In genomic region chr7:121279822-121280221, GRCh38 we compare ENCODE assay signal across 2 cellular contexts.
TF ChIP-seq lines count a peak whose summit lies in the region.

No MANE protein-coding gene starts in this region.

TF ChIP-seq in IMR-90, 13 proteins besides CTCF, POLR2A, EP300 and RAD21:
- TF ChIP-seq SMC3 (IDR thresholded peaks at IDR 0.05; ENCODE audit: low read depth, low read length) (no peak), MXI1 (IDR thresholded peaks at IDR 0.05; ENCODE audit: borderline replicate concordance, low read depth, low read length) (no peak), RCOR1 (IDR thresholded peaks at IDR 0.05; ENCODE audit: insufficient replicate concordance, low read length) (no peak)
TF ChIP-seq in IMR-90: peak in this region for 0.

TF ChIP-seq in K562, 482 proteins besides CTCF, POLR2A, EP300 and RAD21:
- TF ChIP-seq KAT2B (IDR thresholded peaks at IDR 0.05; ENCODE audit: low read depth, low read length) (no peak), RBM22 (IDR thresholded peaks at IDR 0.05; ENCODE audit: low read depth, low read length, poor library complexity, severe bottlenecking) (peak; percentile 18)
